18 cellular contexts compared by ENCODE assay signal in genomic region chr2:1499033-1499795, GRCh38.
DNase-seq lines count a peak whose midpoint lies in the region; ATAC-seq and TF ChIP-seq lines count a peak whose summit lies in the region.
"Had no signal": no experiment of that assay in that cellular context is flagged by ENCODE, and none has a peak within 500 bp of the region (broad histone marks: within the 10 kb centered on the region; RNA-seq: fewer than 3 reads in every experiment).

No MANE protein-coding gene starts in this region.

- H3K9me3 ChIP-seq in T-helper 17 cell (ENCODE audit: control insufficient read depth, low read length, poor library complexity, severe bottlenecking) (no peaks in the 10 kb centered on the region), neural progenitor cell (ENCODE audit: low read depth) (no peaks in the 10 kb centered on the region), upper lobe of right lung (no peaks in the 10 kb centered on the region)

- H3K27ac ChIP-seq in neural progenitor cell = no peak overlapping the region
- no peak overlapping the region for H3K27ac ChIP-seq in upper lobe of right lung
- no peak overlapping the region for H3K27ac ChIP-seq in GM23338 (ENCODE audit: low read depth)
- H3K27ac ChIP-seq: GM23248 had no signal

- intact Hi-C loops in upper lobe of right lung (cut with DNase I) = no loop called here

- H3K9ac ChIP-seq in neural progenitor cell = no peak overlapping the region
- H3K9ac ChIP-seq: GM23248 had no signal

- H3K36me3 ChIP-seq in neural progenitor cell (no peaks in the 10 kb centered on the region), upper lobe of right lung (no peaks in the 10 kb centered on the region), GM23338 (ENCODE audit: insufficient read depth) (no peaks in the 10 kb centered on the region)

- H2AFZ ChIP-seq in neural progenitor cell (replicated peaks) (no peak overlapping the region), GM23338 (no peak overlapping the region)
- H2AFZ ChIP-seq: GM23248 had no signal

- H3K36me3 Mint-ChIP-seq in T-helper 17 cell (ENCODE audit: low read depth) (no peaks in the 10 kb centered on the region), neural progenitor cell (no peaks in the 10 kb centered on the region), GM23338 (ENCODE audit: low read depth) (no peaks in the 10 kb centered on the region; the same call in 2 of the 3 replicates)
- H3K36me3 Mint-ChIP-seq: CD14-positive monocyte had no signal

- no peak overlapping the region for H3K4me3 ChIP-seq in neural progenitor cell
- H3K4me3 ChIP-seq in upper lobe of right lung = no peak overlapping the region
- H3K4me3 ChIP-seq in GM23338 = no peak overlapping the region
- H3K4me3 ChIP-seq: GM23248 had no signal

- no peak for ATAC-seq in T-helper 17 cell
- no peak for ATAC-seq in upper lobe of right lung
- ATAC-seq in GM23338 = no peak
- ATAC-seq: HCT116 had no signal

- H3K4me2 ChIP-seq in neural progenitor cell = no peak overlapping the region
- H3K4me2 ChIP-seq in GM23338 = no peak overlapping the region

- H3K27ac Mint-ChIP-seq in T-helper 17 cell (peak overlapping the region; percentile 10), neural progenitor cell (peak overlapping the region; percentile 42), GM23338 (no peak overlapping the region)
- H3K27ac Mint-ChIP-seq: CD14-positive monocyte had no signal

- H3F3A ChIP-seq in neural progenitor cell (ENCODE audit: low read depth) (no peaks in the 10 kb centered on the region), GM23338 (replicated peaks; ENCODE audit: low read depth) (no peaks in the 10 kb centered on the region)

- H3K9me3 Mint-ChIP-seq in neural progenitor cell = no peaks in the 10 kb centered on the region
- no peaks in the 10 kb centered on the region for H3K9me3 Mint-ChIP-seq in GM23338

- H3K27me3 ChIP-seq in neural progenitor cell (no peaks in the 10 kb centered on the region), upper lobe of right lung (no peaks in the 10 kb centered on the region), GM23338 (ENCODE audit: insufficient read depth) (no peaks in the 10 kb centered on the region)

- TF ChIP-seq CTCF in neural progenitor cell (IDR thresholded peaks at IDR 0.05) (no peak), upper lobe of right lung (IDR thresholded peaks at IDR 0.05) (no peak), GM23338 (conservative IDR thresholded peaks at IDR 0.05; ENCODE audit: low read depth in 2 of 2) (no peak)

- H3K9me2 ChIP-seq in GM23338 (ENCODE audit: insufficient read depth) = no peaks in the 10 kb centered on the region

- H3K79me2 ChIP-seq in neural progenitor cell (ENCODE audit: low read depth) = no peaks in the 10 kb centered on the region
- H3K79me2 ChIP-seq in GM23338 (replicated peaks; ENCODE audit: insufficient read depth) = no peaks in the 10 kb centered on the region

- DNase-seq in activated naive CD4-positive, alpha-beta T cell treated with anti-CD3 and anti-CD28 coated beads, Interleukin-2, amount 50 U/mL, for 16 hours = peak; percentile 1
- no peak for DNase-seq in activated naive CD4-positive, alpha-beta T cell (lab: John Stamatoyannopoulos, UW)
- DNase-seq in T-helper 17 cell (no peak), neural progenitor cell (ENCODE audit: low spot score) (no peak), upper lobe of right lung (peak; percentile 44), GM23338 (ENCODE audit: low spot score) (no peak)
- no peak for DNase-seq in effector CD4-positive, alpha-beta T cell
- DNase-seq: GF-D8; GM23248; KG1; NCI-H1436; NCI-H2029; NCI-H2171; NCI-H446; NK-92 treated with Interleukin-12 subunit alpha and Interleukin-12 subunit beta, amount 100 ng/mL, for 24 hours; OCI-M1 had no signal

- H3K4me3 Mint-ChIP-seq in T-helper 17 cell = peak overlapping the region; percentile 4
- no peak overlapping the region for H3K4me3 Mint-ChIP-seq in neural progenitor cell
- H3K4me3 Mint-ChIP-seq in GM23338 = no peak overlapping the region; the same call in 2 of the 3 replicates
- H3K4me3 Mint-ChIP-seq: CD14-positive monocyte had no signal

- no peaks in the 10 kb centered on the region for H3K4me1 ChIP-seq in neural progenitor cell
- H3K4me1 ChIP-seq in upper lobe of right lung = no peaks in the 10 kb centered on the region
- H3K4me1 ChIP-seq in GM23338 (ENCODE audit: insufficient read depth) = no peaks in the 10 kb centered on the region

- H3K4me1 Mint-ChIP-seq in T-helper 17 cell = peaks cover 2% of the 10 kb centered on the region
- H3K4me1 Mint-ChIP-seq in neural progenitor cell = no peaks in the 10 kb centered on the region
- no peaks in the 10 kb centered on the region; the same call in 2 of the 3 replicates for H3K4me1 Mint-ChIP-seq in GM23338
- H3K4me1 Mint-ChIP-seq: CD14-positive monocyte had no signal

- no peaks in the 10 kb centered on the region for H3K27me3 Mint-ChIP-seq in T-helper 17 cell
- H3K27me3 Mint-ChIP-seq in neural progenitor cell (ENCODE audit: insufficient read depth, low read depth) = no peaks in the 10 kb centered on the region
- H3K27me3 Mint-ChIP-seq in GM23338 (ENCODE audit: insufficient read depth, low read depth, poor library complexity) = peaks cover 4% of the 10 kb centered on the region

- H4K20me1 ChIP-seq in neural progenitor cell (ENCODE audit: low read depth) (no peaks in the 10 kb centered on the region), GM23338 (replicated peaks; ENCODE audit: insufficient read depth) (no peaks in the 10 kb centered on the region)

TF ChIP-seq in GM23338, 12 proteins besides CTCF, POLR2A, EP300 and RAD21:
- TF ChIP-seq REST (IDR thresholded peaks at IDR 0.05; ENCODE audit: unreplicated experiment) = no peak

Comparison
In these comparisons a context has a peak if more than half of its experiments do, and no peak if none do; other contexts are left out.
1. DNase-seq: peak in activated naive CD4-positive, alpha-beta T cell treated with anti-CD3 and anti-CD28 coated beads, Interleukin-2, amount 50 U/mL, for 16 hours (single experiment) and upper lobe of right lung (single experiment); none in activated naive CD4-positive, alpha-beta T cell (0 of 4), T-helper 17 cell (0 of 3), neural progenitor cell (single experiment), GM23338 (single experiment) and effector CD4-positive, alpha-beta T cell (single experiment).